ENCODE assay signal across 10 cellular contexts in the genomic region with DNA sequence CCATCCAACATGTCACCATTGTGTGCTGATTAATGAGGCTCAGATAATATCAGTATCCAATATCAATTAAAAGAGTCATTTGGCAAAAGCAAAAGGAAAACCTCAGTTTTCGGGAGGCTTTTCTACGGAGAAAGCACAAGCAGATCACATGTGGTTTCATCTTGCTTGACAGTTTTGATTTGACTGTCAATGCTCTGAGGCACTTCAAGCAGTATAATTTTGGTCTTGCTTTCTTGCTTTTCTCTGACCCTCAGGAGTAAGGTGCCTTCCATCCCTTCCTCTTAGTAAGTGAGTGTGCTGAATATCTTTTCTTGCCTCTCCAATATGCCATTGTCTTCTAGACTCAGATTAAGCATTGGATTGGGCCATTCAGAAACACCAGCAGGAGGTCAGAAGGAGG.
"Had no signal": no experiment of that assay in that cellular context is flagged by ENCODE, and none has a peak within 500 bp of the region (broad histone marks: within the 10 kb centered on the region; RNA-seq: fewer than 3 reads in every experiment).

No MANE protein-coding gene starts in this region.

- H3K9me3 ChIP-seq: thoracic aorta had no signal

- H3K36me3 ChIP-seq: thoracic aorta had no signal

- H3K27ac ChIP-seq: epithelial cell of prostate, skin epidermis, thoracic aorta had no signal

- ATAC-seq: effector memory CD8-positive, alpha-beta T cell; stimulated activated naive CD8-positive, alpha-beta T cell treated with anti-CD3 and anti-CD28 coated beads, Interleukin-15, amount 100 ng/mL, for 72 hours had no signal

- DNase-seq: activated CD4-positive, alpha-beta T cell treated with anti-CD3 and anti-CD28 coated beads, Interleukin-2, amount 50 U/mL, for 1 hour; activated CD4-positive, CD25-positive, alpha-beta regulatory T cell; effector memory CD8-positive, alpha-beta T cell; hippocampal formation; kidney glomerular epithelial cell; stimulated activated CD4-positive, alpha-beta T cell treated with anti-CD3 and anti-CD28 coated beads, Interleukin-4, amount 100 ng/mL, for 4 hours; stimulated activated naive CD8-positive, alpha-beta T cell treated with anti-CD3 and anti-CD28 coated beads, Interleukin-15, amount 100 ng/mL, for 72 hours had no signal

- H3K4me3 ChIP-seq: skin epidermis, thoracic aorta had no signal
